ENCODE assay signal across 22 cellular contexts in genomic region chr1:58880592-58880991, GRCh38.
"Had no signal": no experiment of that assay in that cellular context is flagged by ENCODE, and none has a peak within 500 bp of the region (broad histone marks: within the 10 kb centered on the region; RNA-seq: fewer than 3 reads in every experiment).

No MANE protein-coding gene starts in this region.

- H3K4me3 Mint-ChIP-seq: dendritic cell treated with granulocyte-macrophage colony-stimulating factor and Interleukin-4, amounts not matched to agents 40 ng/mL and 50 ng/mL, for 4 days; effector memory CD8-positive, alpha-beta T cell; naive B cell; neural crest cell had no signal

- H3K9me3 ChIP-seq: esophagus squamous epithelium, gastroesophageal sphincter, left ventricle myocardium inferior, right atrium auricular region, stomach, thoracic aorta had no signal

- H3K27me3 ChIP-seq: esophagus squamous epithelium, gastroesophageal sphincter, right atrium auricular region, stomach had no signal

- H3K27me3 Mint-ChIP-seq: dendritic cell treated with granulocyte-macrophage colony-stimulating factor and Interleukin-4, amounts not matched to agents 40 ng/mL and 50 ng/mL, for 4 days; effector memory CD8-positive, alpha-beta T cell; naive B cell had no signal

- H3K4me3 ChIP-seq: esophagus squamous epithelium, gastroesophageal sphincter, left ventricle myocardium inferior, lung, right atrium auricular region, stomach, thoracic aorta had no signal

- H3K36me3 ChIP-seq: esophagus squamous epithelium, gastroesophageal sphincter, left ventricle myocardium inferior, right atrium auricular region, stomach, thoracic aorta had no signal

- H3K9me3 Mint-ChIP-seq: dendritic cell treated with granulocyte-macrophage colony-stimulating factor and Interleukin-4, amounts not matched to agents 40 ng/mL and 50 ng/mL, for 4 days; effector memory CD8-positive, alpha-beta T cell; immature natural killer cell; naive B cell; neural crest cell had no signal

- ATAC-seq: effector memory CD8-positive, alpha-beta T cell had no signal

- DNase-seq: effector memory CD8-positive, alpha-beta T cell; esophagus squamous epithelium; foreskin fibroblast; glutamatergic neuron; immature natural killer cell; kidney; left cardiac atrium; left ventricle myocardium inferior; mesendoderm; naive B cell; small intestine; stimulated activated CD4-positive, alpha-beta T cell treated with anti-CD3 and anti-CD28 coated beads, Interleukin-12 subunit alpha, Interleukin-12 subunit beta, amount 100 ng/mL, for 4 hours; stimulated activated naive CD4-positive, alpha-beta T cell; stomach; substantia nigra; trophoblast cell had no signal

- H3K27ac Mint-ChIP-seq: dendritic cell treated with granulocyte-macrophage colony-stimulating factor and Interleukin-4, amounts not matched to agents 40 ng/mL and 50 ng/mL, for 4 days had no signal

- H3K27ac ChIP-seq: gastroesophageal sphincter, left ventricle myocardium inferior, right atrium auricular region, thoracic aorta had no signal
